In genomic region chr5:132987531-132988408, GRCh38 we compare ENCODE assay signal across 17 cellular contexts. TPM values are rescaled to one million over a fixed set of nuclear protein-coding genes. Genes with fewer than 3 reads are reported as not detected.
A peak's percentile ranks its signal among the peaks of the same experiment; 100 is the strongest.
DNase-seq lines count a peak whose midpoint lies in the region; ATAC-seq, FAIRE-seq and TF ChIP-seq lines count a peak whose summit lies in the region.
"Had no signal": no experiment of that assay in that cellular context is flagged by ENCODE, and none has a peak within 500 bp of the region (broad histone marks: within the 10 kb centered on the region; RNA-seq: fewer than 3 reads in every experiment).

No MANE protein-coding gene starts in this region.

- ATAC-seq in HepG2 = no peak
- ATAC-seq in right lobe of liver = no peak
- ATAC-seq in T-cell (replicated peaks in 1 of 4) = no peak

- BruUV-seq in HepG2 (replicated peaks; lab: Mats Ljungman, UMichigan) = no TSS peak

- H3K36me3 ChIP-seq in HepG2 (replicated peaks in 1 of 2; ENCODE audit: control insufficient read depth in 1 of 2, insufficient read depth in 2 of 2, low read length in 2 of 2) (no peaks in the 10 kb centered on the region), right lobe of liver (no peaks in the 10 kb centered on the region), endodermal cell (ENCODE audit: control insufficient read depth, insufficient read depth, low read length) (no peaks in the 10 kb centered on the region)
- H3K36me3 ChIP-seq: SJCRH30 had no signal

- no peaks in the 10 kb centered on the region for H4K20me1 ChIP-seq in HepG2 (ENCODE audit: insufficient read depth, low read length)

- TF ChIP-seq CTCF in HepG2 (CRISPR knock-in tag; IDR thresholded peaks at IDR 0.05) (no peak), right lobe of liver (IDR thresholded peaks at IDR 0.05) (no peak), endodermal cell (conservative IDR thresholded peaks at IDR 0.05) (no peak), mesothelial cell of epicardium (IDR thresholded peaks at IDR 0.05; ENCODE audit: unreplicated experiment) (no peak)

- H3K4me2 ChIP-seq in HepG2 (ENCODE audit: low read depth, low read length) = peak overlapping the region; percentile 34; the same call in 1 of the 2 replicates

- no peak overlapping the region for H3K27ac ChIP-seq in HepG2 (ENCODE audit: extremely low read length, insufficient read depth, low read length)
- H3K27ac ChIP-seq in right lobe of liver = no peak overlapping the region
- H3K27ac ChIP-seq in endodermal cell (ENCODE audit: low read depth, low read length) = no peak overlapping the region
- H3K27ac ChIP-seq: SJCRH30 had no signal

- CTCF ChIA-PET in HepG2 (lab: Yijun Ruan, JAX; ENCODE audit: low intra/inter-chr PET ratio, low total read pairs) = no interaction called here
- CTCF ChIA-PET in T-cell (lab: Charles Lee) = no interaction called here

- no peak for TF ChIP-seq POLR2A in HepG2 (IDR thresholded peaks at IDR 0.05; ENCODE audit: insufficient read depth in 1 of 2, low read depth in 2 of 2, low read length in 2 of 2)
- TF ChIP-seq POLR2A in right lobe of liver (IDR thresholded peaks at IDR 0.05) = no peak

- H3K4me1 ChIP-seq in HepG2 (ENCODE audit: insufficient read depth, low read length) (no peaks in the 10 kb centered on the region; the same call in 1 of the 2 replicates), right lobe of liver (no peaks in the 10 kb centered on the region), endodermal cell (ENCODE audit: control insufficient read depth, insufficient read depth, low read length) (peaks cover 3% of the 10 kb centered on the region)
- H3K4me1 ChIP-seq: SJCRH30 had no signal

- peak overlapping the region; percentile 30 for H3K4me3 Mint-ChIP-seq in endodermal cell
- peak overlapping the region; percentile 4 for H3K4me3 Mint-ChIP-seq in mesothelial cell of epicardium
- no peak overlapping the region for H3K4me3 Mint-ChIP-seq in T-cell

- TF ChIP-seq RAD21 in HepG2 (CRISPR knock-in tag; IDR thresholded peaks at IDR 0.05) = no peak

- in situ Hi-C loops in HepG2 (cut with HindIII; ENCODE audit: extremely low pct_ligation_motif_present, low pct_unique_long_range_greater_than_20kb) = no loop called here

- H3K36me3 Mint-ChIP-seq in endodermal cell (ENCODE audit: low read depth) = no peaks in the 10 kb centered on the region
- H3K36me3 Mint-ChIP-seq in mesothelial cell of epicardium = no peaks in the 10 kb centered on the region
- H3K36me3 Mint-ChIP-seq in T-cell = no peaks in the 10 kb centered on the region

- H3K4me1 Mint-ChIP-seq in endodermal cell (peaks cover 4% of the 10 kb centered on the region), mesothelial cell of epicardium (no peaks in the 10 kb centered on the region), T-cell (no peaks in the 10 kb centered on the region)

- H3K79me2 ChIP-seq in HepG2 (ENCODE audit: insufficient read depth, low read length) = no peaks in the 10 kb centered on the region

- no peak for FAIRE-seq in HepG2 (lab: Jason Lieb, UNC)
- FAIRE-seq: GM12891 had no signal

- H3K9me3 Mint-ChIP-seq in endodermal cell = peaks cover 19% of the 10 kb centered on the region
- peaks cover 9% of the 10 kb centered on the region for H3K9me3 Mint-ChIP-seq in mesothelial cell of epicardium
- H3K9me3 Mint-ChIP-seq in T-cell = no peaks in the 10 kb centered on the region

- H3K4me3 ChIP-seq in HepG2 (replicated peaks in 1 of 3; ENCODE audit: insufficient read depth in 1 of 3, low read depth in 2 of 3, low read length in 3 of 3) (peak overlapping the region in 1 of 3 experiments; percentile 12; a peak in 1 of 6 replicates), right lobe of liver (no peak overlapping the region), endodermal cell (ENCODE audit: low read length) (no peak overlapping the region)
- H3K4me3 ChIP-seq: SJCRH30 had no signal

- WGBS in HepG2 (ENCODE audit: low lambda C conversion rate) = 66% methylated on average over 28 of the region's 28 CpGs
- 85% methylated on average over 27 of the region's 28 CpGs for WGBS in right lobe of liver (ENCODE audit: insufficient coverage, low coverage, low lambda C conversion rate, missing lambda C conversion rate)
- 94 to 95% methylated on average over 12 to 27 of the region's 28 CpGs for WGBS in endodermal cell (ENCODE audit: insufficient coverage in 1 of 2, insufficient read length in 1 of 2), 2 experiments

- no peaks in the 10 kb centered on the region for H3K9me3 ChIP-seq in HepG2 (ENCODE audit: low read length)
- no peaks in the 10 kb centered on the region for H3K9me3 ChIP-seq in right lobe of liver
- no peaks in the 10 kb centered on the region for H3K9me3 ChIP-seq in endodermal cell (ENCODE audit: control insufficient read depth, low read length)
- H3K9me3 ChIP-seq: SJCRH30 had no signal

- H3K27me3 ChIP-seq in HepG2 (ENCODE audit: control insufficient read depth in 1 of 2, insufficient read depth in 2 of 2, low read length in 2 of 2) = no peaks in the 10 kb centered on the region
- H3K27me3 ChIP-seq in right lobe of liver = no peaks in the 10 kb centered on the region
- H3K27me3 ChIP-seq in endodermal cell (ENCODE audit: control insufficient read depth, insufficient read depth, low read length, poor library complexity, severe bottlenecking) = no peaks in the 10 kb centered on the region
- H3K27me3 ChIP-seq: SJCRH30 had no signal

- no peaks in the 10 kb centered on the region for H3K27me3 Mint-ChIP-seq in endodermal cell (ENCODE audit: insufficient read depth)
- H3K27me3 Mint-ChIP-seq in mesothelial cell of epicardium (ENCODE audit: low read depth) = no peaks in the 10 kb centered on the region
- H3K27me3 Mint-ChIP-seq in T-cell = no peaks in the 10 kb centered on the region

- POLR2A ChIA-PET in HepG2 (lab: Yijun Ruan, JAX) = no interaction called here
- POLR2A ChIA-PET in T-cell (lab: Charles Lee) = no interaction called here

- intact Hi-C loops in HepG2 (cut with micrococcal nuclease; ENCODE audit: unreplicated experiment) = no loop called here
- intact Hi-C loops in right lobe of liver (cut with DNase I) = no loop called here

- H3K27ac Mint-ChIP-seq in endodermal cell (no peak overlapping the region), mesothelial cell of epicardium (no peak overlapping the region), T-cell (no peak overlapping the region)

- DNase-seq in HepG2 (ENCODE audit: low spot score) (no peak), right lobe of liver (no peak), endodermal cell (peak; percentile 45), mesothelial cell of epicardium (ENCODE audit: low spot score in 2 of 2, unreplicated experiment in 2 of 2) (no peak), cerebellum (ENCODE audit: low spot score) (no peak), T-cell (no peak), DMS153 (lab: John Stamatoyannopoulos, UW) (no peak)
- DNase-seq in stimulated activated CD4-positive, alpha-beta T cell treated with anti-CD3 and anti-CD28 coated beads, Interleukin-2, amount 100 ng/mL, for 48 hours = no peak
- DNase-seq: C1 segment of cervical spinal cord, Karpas-422, NCI-H1417 treated with DMSO at 0.1 percent for 48 hours, NCI-H2029 treated with DMSO at 0.1 percent for 48 hours, NCI-H524, OCI-M1, RPMI8226, SJCRH30 had no signal

- TF ChIP-seq EP300 in HepG2 (IDR thresholded peaks at IDR 0.05; ENCODE audit: low read depth in 2 of 2, low read length in 2 of 2) (no peak), HepG2 (CRISPR knock-in tag; IDR thresholded peaks at IDR 0.05; ENCODE audit: borderline replicate concordance) (no peak)

- H2AFZ ChIP-seq in HepG2 (ENCODE audit: low read length) = peak overlapping the region; percentile 81

- no peak overlapping the region for H3K9ac ChIP-seq in HepG2 (ENCODE audit: insufficient read depth, low read depth, low read length)
- no peak overlapping the region for H3K9ac ChIP-seq in endodermal cell (ENCODE audit: extremely low read depth, low read length, poor library complexity, severe bottlenecking)

RNA-seq across cellular contexts. Expression of gene AFF4, which starts 24.3 kb away (rescaled TPM):
- total RNA-seq in HepG2 (2016; rRNA removed; fragmentation: Illumina TruSeq; extraction: Trizol) = 22.1 and 30.5 TPM in 2 replicates
- total RNA-seq in HepG2 (2016; cell fraction: cytosol; rRNA removed; fragmentation: Illumina TruSeq; extraction: Trizol; ENCODE audit: low read depth) = 5.8 and 6.3 TPM in 2 replicates
- 20.3 and 29.1 TPM in 2 replicates for total RNA-seq in HepG2 (2016; cell fraction: insoluble cytoplasmic fraction; rRNA removed; fragmentation: Illumina TruSeq; extraction: Trizol)
- 11.4 and 13.2 TPM in 2 replicates for total RNA-seq in HepG2 (2016; cell fraction: membrane; rRNA removed; fragmentation: Illumina TruSeq; extraction: Trizol)
- total RNA-seq in HepG2 (2016; cell fraction: nucleus; rRNA removed; fragmentation: Illumina TruSeq; extraction: Trizol) = 31.6 and 33.9 TPM in 2 replicates
- 17.6 and 25.5 TPM in 2 replicates for polyA plus RNA-seq in HepG2 (2011; rRNA removed)
- polyA plus RNA-seq in HepG2 (2011; cell fraction: cytosol; rRNA removed) = 10.5 and 13.5 TPM in 2 replicates
- 35.0 and 37.1 TPM in 2 replicates for polyA plus RNA-seq in HepG2 (2011; cell fraction: nucleus; rRNA removed)
- 23.2 and 24.0 TPM in 2 replicates for polyA plus RNA-seq in HepG2 (2012)
- polyA plus RNA-seq in HepG2 (2016; cell fraction: cytosol; fragmentation: Illumina TruSeq; extraction: Trizol; ENCODE audit: low read depth) = 0.45 and 0.51 TPM in 2 replicates
- polyA plus RNA-seq in HepG2 (2016; cell fraction: insoluble cytoplasmic fraction; fragmentation: Illumina TruSeq; extraction: Trizol; ENCODE audit: low read depth) = 17.9 and 19.3 TPM in 2 replicates
- polyA plus RNA-seq in HepG2 (2016; cell fraction: membrane; fragmentation: Illumina TruSeq; extraction: Trizol; ENCODE audit: low read depth) = 1.7 and 2.3 TPM in 2 replicates
- 25.1 and 25.2 TPM in 2 replicates for polyA plus RNA-seq in HepG2 (2016; cell fraction: nucleus; fragmentation: Illumina TruSeq; extraction: Trizol; ENCODE audit: insufficient read depth, low read depth)
- 48.3 and 48.6 TPM in 2 replicates for polyA minus RNA-seq in HepG2 (2011; rRNA and poly(A)+ RNA removed; ENCODE audit: low replicate concordance)
- polyA minus RNA-seq in HepG2 (2011; cell fraction: cytosol; rRNA and poly(A)+ RNA removed) = 37.9 and 54.2 TPM in 2 replicates
- polyA minus RNA-seq in HepG2 (2011; cell fraction: nucleus; rRNA and poly(A)+ RNA removed) = 83.2 and 95.5 TPM in 2 replicates
- total RNA-seq in right lobe of liver = 10 to 100 TPM; 16.4 to 26.8 (median 20.2) TPM
- total RNA-seq in endodermal cell = 100 to 1,000 TPM; 107 to 108 TPM
- polyA plus RNA-seq in endodermal cell (2013, experiment 1 of 2) = 57.1 TPM
- 64.4 TPM for polyA plus RNA-seq in endodermal cell (2013, experiment 2 of 2)
- total RNA-seq in mesothelial cell of epicardium = 117 to 119 TPM (median 117 TPM) in 3 replicates
- 96.0 TPM for total RNA-seq in cerebellum
- 10 to 100 TPM; 44.2 to 74.1 (median 53.0) TPM for total RNA-seq in T-cell

RNA-seq across cellular contexts. Expression of gene ZCCHC10, which starts 38.6 kb away (rescaled TPM):
- total RNA-seq in HepG2 (2016; rRNA removed; fragmentation: Illumina TruSeq; extraction: Trizol) (40.7 and 54.8 TPM in 2 replicates), right lobe of liver (10 to 100 TPM in 2 of 6 experiments, 1 to 10 TPM in 4; 2.6 to 11.0 (median 9.0) TPM), endodermal cell (10 to 100 TPM; 35.1 to 36.6 TPM), mesothelial cell of epicardium (18.2 to 19.5 TPM (median 18.7 TPM) in 3 replicates), cerebellum (15.3 TPM), T-cell (10 to 100 TPM; 15.6 to 19.5 (median 16.3) TPM)
- 11.6 and 12.4 TPM in 2 replicates for total RNA-seq in HepG2 (2016; cell fraction: cytosol; rRNA removed; fragmentation: Illumina TruSeq; extraction: Trizol; ENCODE audit: low read depth)
- 41.5 and 61.2 TPM in 2 replicates for total RNA-seq in HepG2 (2016; cell fraction: insoluble cytoplasmic fraction; rRNA removed; fragmentation: Illumina TruSeq; extraction: Trizol)
- 15.4 and 19.1 TPM in 2 replicates for total RNA-seq in HepG2 (2016; cell fraction: membrane; rRNA removed; fragmentation: Illumina TruSeq; extraction: Trizol)
- total RNA-seq in HepG2 (2016; cell fraction: nucleus; rRNA removed; fragmentation: Illumina TruSeq; extraction: Trizol) = 11.7 and 15.9 TPM in 2 replicates
- 44.5 and 48.2 TPM in 2 replicates for polyA plus RNA-seq in HepG2 (2011; rRNA removed)
- 26.9 and 28.7 TPM in 2 replicates for polyA plus RNA-seq in HepG2 (2011; cell fraction: cytosol; rRNA removed)
- 4.3 and 8.5 TPM in 2 replicates for polyA plus RNA-seq in HepG2 (2011; cell fraction: nucleus; rRNA removed)
- polyA plus RNA-seq in HepG2 (2012) = 29.4 and 34.7 TPM in 2 replicates
- 5.9 and 7.2 TPM in 2 replicates for polyA plus RNA-seq in HepG2 (2016; cell fraction: cytosol; fragmentation: Illumina TruSeq; extraction: Trizol; ENCODE audit: low read depth)
- 53.3 and 59.8 TPM in 2 replicates for polyA plus RNA-seq in HepG2 (2016; cell fraction: insoluble cytoplasmic fraction; fragmentation: Illumina TruSeq; extraction: Trizol; ENCODE audit: low read depth)
- 12.2 and 14.0 TPM in 2 replicates for polyA plus RNA-seq in HepG2 (2016; cell fraction: membrane; fragmentation: Illumina TruSeq; extraction: Trizol; ENCODE audit: low read depth)
- 27.5 and 29.2 TPM in 2 replicates for polyA plus RNA-seq in HepG2 (2016; cell fraction: nucleus; fragmentation: Illumina TruSeq; extraction: Trizol; ENCODE audit: insufficient read depth, low read depth)
- 14.3 and 19.3 TPM in 2 replicates for polyA minus RNA-seq in HepG2 (2011; rRNA and poly(A)+ RNA removed; ENCODE audit: low replicate concordance)
- 12.7 and 13.7 TPM in 2 replicates for polyA minus RNA-seq in HepG2 (2011; cell fraction: cytosol; rRNA and poly(A)+ RNA removed)
- 2.6 and 4.4 TPM in 2 replicates for polyA minus RNA-seq in HepG2 (2011; cell fraction: nucleus; rRNA and poly(A)+ RNA removed)
- polyA plus RNA-seq in endodermal cell (2013, experiment 1 of 2) = 28.9 TPM
- 33.2 TPM for polyA plus RNA-seq in endodermal cell (2013, experiment 2 of 2)

Comparison
In these comparisons a context has a peak if more than half of its experiments do, and no peak if none do; other contexts are left out.
1. H3K4me3 Mint-ChIP-seq: peak in endodermal cell (single experiment) and mesothelial cell of epicardium (single experiment); none in T-cell (0 of 3).